In the genomic region with DNA sequence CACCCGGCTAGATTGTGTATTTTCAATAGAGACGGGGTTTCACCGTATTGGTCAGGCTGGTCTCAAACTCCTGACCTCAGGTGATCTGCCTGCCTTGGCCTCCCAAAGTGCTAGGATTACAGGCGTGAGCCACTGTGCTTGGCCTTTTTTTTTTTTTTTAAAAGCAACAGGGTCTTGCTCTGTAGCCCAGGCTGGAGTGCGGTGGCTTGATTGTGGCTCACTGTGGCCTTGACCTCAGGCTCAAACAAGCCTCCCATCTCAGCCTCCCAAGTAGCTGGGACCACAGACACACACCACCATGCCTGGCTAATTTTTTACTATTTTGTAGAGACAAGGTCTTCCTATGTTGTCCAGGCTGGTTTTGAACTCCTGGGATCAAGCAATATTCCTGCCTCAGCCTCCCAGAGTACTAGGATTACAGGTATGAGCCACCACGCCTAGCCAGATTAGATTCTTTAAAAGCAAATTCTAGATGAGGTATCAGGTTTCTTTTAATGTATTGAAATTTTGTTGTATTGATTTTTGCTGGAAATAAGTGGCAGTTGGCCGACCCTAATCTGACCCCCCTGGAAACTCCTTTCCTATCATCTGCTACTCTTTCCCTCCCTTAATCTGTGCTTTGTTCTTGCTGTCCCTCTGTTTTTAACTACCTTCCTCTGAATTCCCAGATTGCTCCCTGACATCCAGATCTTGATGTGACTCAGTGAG, we compare ENCODE assay signal across 17 cellular contexts.
"Had no signal": no experiment of that assay in that cellular context is flagged by ENCODE, and none has a peak within 500 bp of the region (broad histone marks: within the 10 kb centered on the region; RNA-seq: fewer than 3 reads in every experiment).

No MANE protein-coding gene starts in this region.

- DNase-seq: IMR-90, Kasumi-1, NCI-H1092, NCI-H1105 treated with DMSO at 0.1 percent for 48 hours, NCI-H1417 treated with DMSO at 0.1 percent for 48 hours, NCI-H146, NCI-H1694 treated with DMSO at 0.1 percent for 48 hours, NCI-H2029, NCI-H2081 treated with DMSO at 0.1 percent for 48 hours, NCI-H345, NCI-H446 treated with DMSO at 0.1 percent for 48 hours, NCI-H510A treated with DMSO at 0.1 percent for 48 hours, NCI-H526, NCI-H774, Right ventricle myocardium superior, RPMI8226, SIG-M5 had no signal
